In genomic region chr9:124645274-124645673, GRCh38 we compare ENCODE assay signal across 27 cellular contexts.
"Had no signal": no experiment of that assay in that cellular context is flagged by ENCODE, and none has a peak within 500 bp of the region (broad histone marks: within the 10 kb centered on the region; RNA-seq: fewer than 3 reads in every experiment).

No MANE protein-coding gene starts in this region.

- H3K36me3 ChIP-seq: colonic mucosa, esophagus muscularis mucosa, esophagus squamous epithelium, gastrocnemius medialis, gastroesophageal sphincter, heart left ventricle, heart right ventricle had no signal

- ATAC-seq: effector memory CD8-positive, alpha-beta T cell; esophagus mucosa; foreskin keratinocyte; gastrocnemius medialis; gastroesophageal sphincter; heart left ventricle; heart right ventricle had no signal

- FAIRE-seq: colon, endothelial cell of umbilical vein had no signal

- H3K27me3 ChIP-seq: colonic mucosa, dorsolateral prefrontal cortex, esophagus muscularis mucosa, esophagus squamous epithelium, foreskin keratinocyte, gastrocnemius medialis, gastroesophageal sphincter, heart left ventricle, heart right ventricle had no signal

- H3K4me3 ChIP-seq: colonic mucosa, coronary artery, dorsolateral prefrontal cortex, esophagus muscularis mucosa, esophagus squamous epithelium, gastrocnemius medialis, gastroesophageal sphincter, heart left ventricle, heart right ventricle had no signal

- H3K4me3 Mint-ChIP-seq: dendritic cell treated with granulocyte-macrophage colony-stimulating factor and Interleukin-4, amounts not matched to agents 40 ng/mL and 50 ng/mL, for 4 days; effector memory CD8-positive, alpha-beta T cell; endodermal cell had no signal

- H3K27ac Mint-ChIP-seq: dendritic cell treated with granulocyte-macrophage colony-stimulating factor and Interleukin-4, amounts not matched to agents 40 ng/mL and 50 ng/mL, for 4 days; effector memory CD8-positive, alpha-beta T cell; endodermal cell had no signal

- DNase-seq: colonic mucosa; cortex of kidney; dermis blood vessel endothelial cell; dorsolateral prefrontal cortex; effector CD4-positive, alpha-beta T cell; effector CD8-positive, alpha-beta T cell; effector memory CD4-positive, alpha-beta T cell; effector memory CD8-positive, alpha-beta T cell; endodermal cell; erythroblast; esophagus squamous epithelium; foreskin fibroblast; foreskin keratinocyte; foreskin melanocyte; gastrocnemius medialis; glutamatergic neuron; head of caudate nucleus; heart left ventricle; heart right ventricle had no signal

- H3K9me3 ChIP-seq: colonic mucosa, esophagus muscularis mucosa, esophagus squamous epithelium, gastrocnemius medialis, gastroesophageal sphincter had no signal

- H3K4me1 ChIP-seq: colonic mucosa, esophagus muscularis mucosa, esophagus squamous epithelium, foreskin keratinocyte, gastrocnemius medialis, gastroesophageal sphincter, heart left ventricle, heart right ventricle had no signal

- H3K27me3 Mint-ChIP-seq: dendritic cell treated with granulocyte-macrophage colony-stimulating factor and Interleukin-4, amounts not matched to agents 40 ng/mL and 50 ng/mL, for 4 days had no signal

- H3K27ac ChIP-seq: colonic mucosa, coronary artery, dorsolateral prefrontal cortex, epithelial cell of prostate, esophagus muscularis mucosa, esophagus squamous epithelium, foreskin keratinocyte, gastrocnemius medialis, gastroesophageal sphincter, heart left ventricle, heart right ventricle had no signal
